Comparison of ENCODE assay signal across 12 cellular contexts in genomic region chr1:197224160-197224559, GRCh38. TPM values are rescaled to one million over a fixed set of nuclear protein-coding genes. Genes with fewer than 3 reads are reported as not detected.
DNase-seq lines count a peak whose midpoint lies in the region; ATAC-seq and TF ChIP-seq lines count a peak whose summit lies in the region.
"Had no signal": no experiment of that assay in that cellular context is flagged by ENCODE, and none has a peak within 500 bp of the region (broad histone marks: within the 10 kb centered on the region; RNA-seq: fewer than 3 reads in every experiment).

No MANE protein-coding gene starts in this region.

- peak; percentile 74; the same call in 2 of the 3 replicates for ATAC-seq in SK-N-SH treated with all-trans-retinoic acid at 6 μM for 48 hours
- no peak for ATAC-seq in activated CD8-positive, alpha-beta T cell treated with anti-CD3 and anti-CD28 coated beads for 36 hours
- no peak for ATAC-seq in activated naive CD8-positive, alpha-beta T cell treated with anti-CD3 and anti-CD28 coated beads, Interleukin-2, amount 50 U/mL, for 24 hours
- ATAC-seq in GM18520 (IDR thresholded peaks at IDR 0.05; ENCODE audit: unreplicated experiment): no peak
- ATAC-seq: effector memory CD8-positive, alpha-beta T cell had no signal

- H3K27ac Mint-ChIP-seq in activated CD8-positive, alpha-beta T cell treated with anti-CD3 and anti-CD28 coated beads for 36 hours: no peak overlapping the region
- no peak overlapping the region for H3K27ac Mint-ChIP-seq in activated naive CD8-positive, alpha-beta T cell treated with anti-CD3 and anti-CD28 coated beads, Interleukin-2, amount 50 U/mL, for 24 hours
- H3K27ac Mint-ChIP-seq: activated CD4-positive, alpha-beta T cell treated with anti-CD3 and anti-CD28 coated beads, Interleukin-2, amount 10 ng/mL, durations not matched to agents 7 days and 5 days; activated naive CD4-positive, alpha-beta T cell treated with anti-CD3 and anti-CD28 coated beads, Interleukin-2, amount 50 U/mL, for 24 hours; effector memory CD8-positive, alpha-beta T cell had no signal

- H3K4me3 Mint-ChIP-seq in activated CD8-positive, alpha-beta T cell treated with anti-CD3 and anti-CD28 coated beads for 36 hours: no peak overlapping the region
- no peak overlapping the region for H3K4me3 Mint-ChIP-seq in activated naive CD8-positive, alpha-beta T cell treated with anti-CD3 and anti-CD28 coated beads, Interleukin-2, amount 50 U/mL, for 24 hours
- H3K4me3 Mint-ChIP-seq: activated CD4-positive, alpha-beta T cell treated with anti-CD3 and anti-CD28 coated beads, Interleukin-2, amount 10 ng/mL, durations not matched to agents 7 days and 5 days; activated naive CD4-positive, alpha-beta T cell treated with anti-CD3 and anti-CD28 coated beads, Interleukin-2, amount 50 U/mL, for 24 hours; effector memory CD8-positive, alpha-beta T cell had no signal

- CTCF ChIA-PET in activated CD8-positive, alpha-beta T cell treated with anti-CD3 and anti-CD28 coated beads for 36 hours (lab: Charles Lee): no interaction called here

- no peaks in the 10 kb centered on the region for H3K27me3 Mint-ChIP-seq in activated CD8-positive, alpha-beta T cell treated with anti-CD3 and anti-CD28 coated beads for 36 hours
- H3K27me3 Mint-ChIP-seq in activated naive CD8-positive, alpha-beta T cell treated with anti-CD3 and anti-CD28 coated beads, Interleukin-2, amount 50 U/mL, for 24 hours: no peaks in the 10 kb centered on the region
- H3K27me3 Mint-ChIP-seq: activated CD4-positive, alpha-beta T cell treated with anti-CD3 and anti-CD28 coated beads, Interleukin-2, amount 10 ng/mL, durations not matched to agents 7 days and 5 days; activated naive CD4-positive, alpha-beta T cell treated with anti-CD3 and anti-CD28 coated beads, Interleukin-2, amount 50 U/mL, for 24 hours had no signal

- in situ Hi-C loops in ACHN (cut with HindIII; ENCODE audit: low pct_ligation_motif_present, low pct_unique_long_range_greater_than_20kb, low sequenced_read_pairs): no loop called here
- in situ Hi-C loops in KBM-7 (cut with MboI; ENCODE audit: low pct_unique_long_range_greater_than_20kb, low sequenced_read_pairs): no loop called here

- POLR2A ChIA-PET in activated CD8-positive, alpha-beta T cell treated with anti-CD3 and anti-CD28 coated beads for 36 hours (lab: Charles Lee): no interaction called here

- no peaks in the 10 kb centered on the region for H3K9me3 Mint-ChIP-seq in activated CD8-positive, alpha-beta T cell treated with anti-CD3 and anti-CD28 coated beads for 36 hours
- H3K9me3 Mint-ChIP-seq in activated naive CD8-positive, alpha-beta T cell treated with anti-CD3 and anti-CD28 coated beads, Interleukin-2, amount 50 U/mL, for 24 hours: no peaks in the 10 kb centered on the region
- H3K9me3 Mint-ChIP-seq: activated CD4-positive, alpha-beta T cell treated with anti-CD3 and anti-CD28 coated beads, Interleukin-2, amount 10 ng/mL, durations not matched to agents 7 days and 5 days; activated naive CD4-positive, alpha-beta T cell treated with anti-CD3 and anti-CD28 coated beads, Interleukin-2, amount 50 U/mL, for 24 hours; effector memory CD8-positive, alpha-beta T cell had no signal

- no peak for TF ChIP-seq CTCF in activated CD8-positive, alpha-beta T cell treated with anti-CD3 and anti-CD28 coated beads for 36 hours (IDR thresholded peaks at IDR 0.05)

- peaks cover 5% of the 10 kb centered on the region for H3K4me1 Mint-ChIP-seq in activated CD8-positive, alpha-beta T cell treated with anti-CD3 and anti-CD28 coated beads for 36 hours (ENCODE audit: low read depth)
- H3K4me1 Mint-ChIP-seq in activated naive CD8-positive, alpha-beta T cell treated with anti-CD3 and anti-CD28 coated beads, Interleukin-2, amount 50 U/mL, for 24 hours: no peaks in the 10 kb centered on the region

- peak; percentile 34 for DNase-seq in ACHN
- DNase-seq in GM03348 (ENCODE audit: low spot score): peak; percentile 24
- DNase-seq in iris pigment epithelial cell (ENCODE audit: low read depth): peak; percentile 5
- no peak for DNase-seq in activated CD8-positive, alpha-beta T cell treated with anti-CD3 and anti-CD28 coated beads for 36 hours
- no peak for DNase-seq in activated naive CD8-positive, alpha-beta T cell treated with anti-CD3 and anti-CD28 coated beads, Interleukin-2, amount 50 U/mL, for 24 hours
- no peak for DNase-seq in KBM-7
- DNase-seq: activated CD4-positive, alpha-beta T cell treated with anti-CD3 and anti-CD28 coated beads, Interleukin-2, amount 10 ng/mL, durations not matched to agents 7 days and 5 days; effector memory CD8-positive, alpha-beta T cell had no signal

- no peaks in the 10 kb centered on the region for H3K36me3 Mint-ChIP-seq in activated CD8-positive, alpha-beta T cell treated with anti-CD3 and anti-CD28 coated beads for 36 hours (ENCODE audit: low read depth)
- no peaks in the 10 kb centered on the region for H3K36me3 Mint-ChIP-seq in activated naive CD8-positive, alpha-beta T cell treated with anti-CD3 and anti-CD28 coated beads, Interleukin-2, amount 50 U/mL, for 24 hours (ENCODE audit: low read depth)

- intact Hi-C loops in activated CD8-positive, alpha-beta T cell treated with anti-CD3 and anti-CD28 coated beads for 36 hours (cut with micrococcal nuclease): no loop called here

TF ChIP-seq in SK-N-SH treated with all-trans-retinoic acid at 6 μM for 48 hours, 23 proteins besides CTCF, POLR2A, EP300 and RAD21:
- TF ChIP-seq OSR1 (CRISPR knock-in tag; IDR thresholded peaks at IDR 0.05) (0 out of 2 replicates have a peak, but pooled peaks have one; percentile 53), ZFP30 (CRISPR knock-in tag; IDR thresholded peaks at IDR 0.05) (no peak)
TF ChIP-seq in SK-N-SH treated with all-trans-retinoic acid at 6 μM for 48 hours: peak in this region for 1.

RNA-seq across cellular contexts. Expression of gene ZBTB41, which starts 23.1 kb away (rescaled TPM):
- total RNA-seq in activated CD8-positive, alpha-beta T cell treated with anti-CD3 and anti-CD28 coated beads for 36 hours: 1 to 10 TPM; 5.4 to 5.5 TPM

RNA-seq across cellular contexts. Expression of gene CRB1, which starts 43.9 kb away (rescaled TPM):
- total RNA-seq in activated CD8-positive, alpha-beta T cell treated with anti-CD3 and anti-CD28 coated beads for 36 hours: not detected
- total RNA-seq: vagina had no signal

Comparison
In these comparisons a context has a peak if more than half of its experiments do, and no peak if none do; other contexts are left out.
1. DNase-seq: peak in ACHN (single experiment), GM03348 (single experiment) and iris pigment epithelial cell (single experiment); none in activated CD8-positive, alpha-beta T cell treated with anti-CD3 and anti-CD28 coated beads for 36 hours (single experiment), activated naive CD8-positive, alpha-beta T cell treated with anti-CD3 and anti-CD28 coated beads, Interleukin-2, amount 50 U/mL, for 24 hours (single experiment) and KBM-7 (single experiment).